In the genomic region with DNA sequence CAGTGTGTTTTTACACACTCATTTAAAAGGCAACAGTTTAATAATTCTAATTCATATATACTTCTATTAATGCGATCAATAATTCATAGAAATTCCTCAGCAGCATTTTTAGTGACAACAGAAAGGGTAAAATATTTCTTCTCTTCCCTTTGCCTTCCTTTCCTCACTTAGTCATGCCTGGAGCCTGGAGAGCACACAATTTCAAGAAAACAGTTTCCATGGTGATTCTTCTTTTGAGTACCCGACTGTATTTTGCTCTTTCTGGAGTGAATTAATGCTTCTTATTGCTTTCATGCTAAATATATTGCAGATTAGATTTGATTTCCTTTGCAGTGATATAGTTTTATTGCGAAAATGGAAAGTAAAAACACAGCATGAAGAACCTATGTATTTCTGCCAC, we compare ENCODE assay signal across 23 cellular contexts.
"Had no signal": no experiment of that assay in that cellular context is flagged by ENCODE, and none has a peak within 500 bp of the region (broad histone marks: within the 10 kb centered on the region; RNA-seq: fewer than 3 reads in every experiment).

No MANE protein-coding gene starts in this region.

- ATAC-seq: activated CD4-positive, alpha-beta T cell treated with anti-CD3 and anti-CD28 coated beads for 36 hours; activated T-cell treated with anti-CD3 and anti-CD28 coated beads, Interleukin-2, amount 50 U/mL, for 4 hours; body of pancreas; foreskin keratinocyte; right lobe of liver; T-helper 17 cell had no signal

- DNase-seq: activated B cell treated with CpG ODN at 0.5 μM for 24 hours; activated CD4-positive, alpha-beta T cell treated with anti-CD3 and anti-CD28 coated beads for 36 hours; activated CD4-positive, alpha-beta T cell treated with anti-CD3 and anti-CD28 coated beads, Interleukin-2, amount 50 U/mL, for 4 hours; activated CD8-positive, alpha-beta memory T cell treated with anti-CD3 and anti-CD28 coated beads, Interleukin-2, amount 50 U/mL, for 48 hours; activated naive CD4-positive, alpha-beta T cell; activated T-cell treated with anti-CD3 and anti-CD28 coated beads, Interleukin-2, amount 50 U/mL, for 4 hours; amniotic stem cell; body of pancreas; central memory CD4-positive, alpha-beta T cell; endodermal cell; esophagus squamous epithelium; foreskin keratinocyte; left ventricle myocardium inferior; nephron progenitor cell; occipital lobe; right lobe of liver; stimulated activated CD4-positive, alpha-beta T cell treated with anti-CD3 and anti-CD28 coated beads, Interleukin-1b, Interleukin-23, amount 100 ng/mL, for 48 hours; SW 1271; T-helper 17 cell had no signal

- H3K27ac ChIP-seq: body of pancreas, coronary artery, esophagus squamous epithelium, foreskin keratinocyte, left ventricle myocardium inferior, right lobe of liver, skin epidermis, suprapubic skin, tibial nerve had no signal
